Comparison of ENCODE assay signal across 8 cellular contexts in the genomic region with DNA sequence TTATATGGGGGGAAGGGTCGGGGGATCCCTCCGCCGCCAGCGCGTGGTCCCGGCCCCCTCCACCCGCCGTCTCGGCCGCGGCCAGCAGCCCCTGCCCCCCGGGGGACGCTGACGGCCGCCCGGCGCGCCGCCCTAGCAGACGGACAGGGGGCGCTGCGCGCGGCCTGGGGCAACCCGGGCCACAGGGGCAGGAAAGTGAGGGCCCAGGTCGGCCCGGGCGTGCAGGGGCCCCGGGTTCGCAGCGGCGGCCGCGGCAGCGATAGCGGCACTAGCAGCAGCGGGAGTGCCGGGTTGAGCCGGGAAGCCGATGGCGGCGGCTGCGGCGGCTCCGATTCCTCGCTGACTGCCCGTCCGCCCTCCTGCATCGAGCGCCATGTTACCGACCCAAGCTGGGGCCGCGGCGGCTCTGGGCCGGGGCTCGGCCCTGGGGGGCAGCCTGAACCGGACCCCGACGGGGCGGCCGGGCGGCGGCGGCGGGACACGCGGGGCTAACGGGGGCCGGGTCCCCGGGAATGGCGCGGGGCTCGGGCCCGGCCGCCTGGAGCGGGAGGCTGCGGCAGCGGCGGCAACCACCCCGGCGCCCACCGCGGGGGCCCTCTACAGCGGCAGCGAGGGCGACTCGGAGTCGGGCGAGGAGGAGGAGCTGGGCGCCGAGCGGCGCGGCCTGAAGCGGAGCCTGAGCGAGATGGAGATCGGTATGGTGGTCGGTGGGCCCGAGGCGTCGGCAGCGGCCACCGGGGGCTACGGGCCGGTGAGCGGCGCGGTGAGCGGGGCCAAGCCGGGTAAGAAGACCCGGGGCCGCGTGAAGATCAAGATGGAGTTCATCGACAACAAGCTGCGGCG. TPM values are rescaled to one million over a fixed set of nuclear protein-coding genes. Genes with fewer than 3 reads are reported as not detected.
DNase-seq lines count a peak whose midpoint lies in the region; ATAC-seq and TF ChIP-seq lines count a peak whose summit lies in the region.

No MANE protein-coding gene starts in this region.

- H3K27me3 ChIP-seq in H7 (ENCODE audit: control insufficient read depth, insufficient read depth, low read length) (peaks cover 3% of the 10 kb centered on the region; the same call in 1 of the 2 replicates), adipocyte (replicated peaks; ENCODE audit: control insufficient read depth, insufficient read depth, low read length) (no peaks in the 10 kb centered on the region)

- H3K9me3 ChIP-seq in adipocyte (ENCODE audit: control insufficient read depth, low read length) (no peaks in the 10 kb centered on the region), iPS-18c (ENCODE audit: control insufficient read depth, insufficient read depth, low read length) (no peaks in the 10 kb centered on the region)

- peak overlapping the region; percentile 95 for H3K9ac ChIP-seq in adipocyte (ENCODE audit: low read length)

- peak; percentile 98 for DNase-seq in H7
- DNase-seq in NB4 (ENCODE audit: low read depth), result no peak
- peak; percentile 63 for DNase-seq in adipocyte (ENCODE audit: low read depth)
- DNase-seq in stimulated activated CD4-positive, alpha-beta T cell treated with anti-CD3 and anti-CD28 coated beads, Interleukin-4, amount 100 ng/mL, for 4 hours, result peak; percentile 33 to 40
- DNase-seq in mesenteric fat pad (ENCODE audit: low spot score), result no peak
- DNase-seq in NCI-H446 treated with DMSO at 0.1 percent for 48 hours (lab: John Stamatoyannopoulos, UW), result no peak

- H3K4me3 ChIP-seq in H7 (ENCODE audit: insufficient read depth, low read depth, low read length) (peak overlapping the region; percentile 84), NB4 (ENCODE audit: low read depth, low read length) (peak overlapping the region; percentile 74), adipocyte (ENCODE audit: low read length) (peak overlapping the region; percentile 87), iPS-18c (ENCODE audit: insufficient read depth, low read depth, low read length) (peak overlapping the region; percentile 89)

- peak; percentile 42 for ATAC-seq in GM18498 (IDR thresholded peaks at IDR 0.05; ENCODE audit: unreplicated experiment)

- peak; percentile 42 for TF ChIP-seq CTCF in NB4 (IDR thresholded peaks at IDR 0.05; ENCODE audit: low read depth, low read length)

- peaks cover 13% of the 10 kb centered on the region for H3K36me3 ChIP-seq in H7 (replicated peaks; ENCODE audit: control insufficient read depth, insufficient read depth, low read length)
- peaks cover 15% of the 10 kb centered on the region for H3K36me3 ChIP-seq in adipocyte (ENCODE audit: control insufficient read depth, insufficient read depth, low read length, severe bottlenecking)

- H3K4me1 ChIP-seq in adipocyte (ENCODE audit: control insufficient read depth, insufficient read depth, low read length), result peaks cover 43% of the 10 kb centered on the region

- TF ChIP-seq POLR2A in NB4 (IDR thresholded peaks at IDR 0.05; ENCODE audit: extremely low read depth, insufficient read length), result peak; percentile 12

RNA-seq across cellular contexts. Expression of gene SRF, which starts 0.4 kb away (rescaled TPM):
- 48.3 and 52.2 TPM in 2 replicates for total RNA-seq in H7 (2014; rRNA removed; shearing (Covaris generic))
- 34.2 TPM for total RNA-seq in mesenteric fat pad

RNA-seq across cellular contexts. Expression of gene CUL9, which starts 10.5 kb away (rescaled TPM):
- 9.4 and 10.9 TPM in 2 replicates for total RNA-seq in H7 (2014; rRNA removed; shearing (Covaris generic))
- total RNA-seq in mesenteric fat pad, result 26.6 TPM

RNA-seq across cellular contexts. Expression of gene DNPH1, which starts 57.8 kb away (rescaled TPM):
- 73.6 and 85.3 TPM in 2 replicates for total RNA-seq in H7 (2014; rRNA removed; shearing (Covaris generic))
- 36.5 TPM for total RNA-seq in mesenteric fat pad

Comparison
In these comparisons a context has a peak if more than half of its experiments do, and no peak if none do; other contexts are left out.
1. DNase-seq: peak in H7 (single experiment), adipocyte (single experiment) and stimulated activated CD4-positive, alpha-beta T cell treated with anti-CD3 and anti-CD28 coated beads, Interleukin-4, amount 100 ng/mL, for 4 hours (2 of 2); none in NB4 (single experiment), mesenteric fat pad (single experiment) and NCI-H446 treated with DMSO at 0.1 percent for 48 hours (single experiment).
2. Peak in every context shown above with its lines, with median percentiles within 50 percentile points of each other: H3K4me3 ChIP-seq.